ENCODE assay signal across 14 cellular contexts in the genomic region with DNA sequence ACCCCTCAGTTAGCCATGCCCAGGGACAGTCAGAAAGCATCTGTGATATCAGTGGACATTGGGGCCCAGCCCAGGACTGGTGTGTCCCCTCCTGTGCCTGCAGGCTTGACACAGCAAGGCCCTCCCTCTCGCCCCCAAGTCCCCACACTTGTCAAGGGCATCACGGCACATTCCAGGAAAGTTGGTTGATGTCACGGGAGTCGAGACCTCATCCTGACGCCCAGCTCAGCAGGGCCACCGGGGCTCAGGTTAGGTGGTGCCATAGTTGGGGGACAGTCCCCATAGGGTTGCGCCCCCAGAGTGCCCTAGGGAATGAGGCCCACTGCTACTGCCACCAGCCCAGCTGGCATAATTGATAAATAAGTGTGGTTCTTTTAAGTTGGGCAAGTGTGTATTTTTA. TPM values are rescaled to one million over a fixed set of nuclear protein-coding genes. Genes with fewer than 3 reads are reported as not detected.
DNase-seq lines count a peak whose midpoint lies in the region; ATAC-seq and TF ChIP-seq lines count a peak whose summit lies in the region.
"Had no signal": no experiment of that assay in that cellular context is flagged by ENCODE, and none has a peak within 500 bp of the region (broad histone marks: within the 10 kb centered on the region; RNA-seq: fewer than 3 reads in every experiment).

No MANE protein-coding gene starts in this region.

- CTCF ChIA-PET in activated CD4-positive, alpha-beta T cell treated with anti-CD3 and anti-CD28 coated beads for 36 hours (lab: Charles Lee), result interaction anchor here (0.6 kb wide), 1 partner anchor 13 kb away, joined by 3 read pairs; no protein-coding TSS in a partner anchor

- H3K27me3 ChIP-seq in layer of hippocampus (ENCODE audit: control insufficient read depth, insufficient read depth, low read length) (no peaks in the 10 kb centered on the region), suprapubic skin (no peaks in the 10 kb centered on the region)
- H3K27me3 ChIP-seq: SJSA1, uterus had no signal

- no peaks in the 10 kb centered on the region for H3K9me3 Mint-ChIP-seq in activated CD4-positive, alpha-beta T cell treated with anti-CD3 and anti-CD28 coated beads for 36 hours (ENCODE audit: low read depth)
- no peaks in the 10 kb centered on the region for H3K9me3 Mint-ChIP-seq in activated naive CD8-positive, alpha-beta T cell treated with anti-CD3 and anti-CD28 coated beads, Interleukin-2, amount 10 ng/mL, durations not matched to agents 7 days and 5 days

- ATAC-seq in activated CD4-positive, alpha-beta T cell treated with anti-CD3 and anti-CD28 coated beads for 36 hours, result no peak
- ATAC-seq in activated naive CD8-positive, alpha-beta T cell treated with anti-CD3 and anti-CD28 coated beads, Interleukin-2, amount 10 ng/mL, durations not matched to agents 7 days and 5 days (ENCODE audit: low read depth), result no peak
- ATAC-seq in HG02588 (IDR thresholded peaks at IDR 0.05; ENCODE audit: unreplicated experiment), result no peak
- ATAC-seq: A549, HepG2 had no signal

- POLR2A ChIA-PET in activated CD4-positive, alpha-beta T cell treated with anti-CD3 and anti-CD28 coated beads for 36 hours (lab: Charles Lee), result no interaction called here
- POLR2A ChIA-PET in activated naive CD8-positive, alpha-beta T cell treated with anti-CD3 and anti-CD28 coated beads, Interleukin-2, amount 10 ng/mL, durations not matched to agents 7 days and 5 days (lab: Charles Lee), result interaction anchor here (1.3 to 3.3 kb wide), 3 partner anchors 14 to 22 kb away, joined by 3 to 19 read pairs (median 3); no protein-coding TSS in a partner anchor

- 71% methylated on average over 7 of the region's 7 CpGs for WGBS in suprapubic skin

- TF ChIP-seq EP300 in suprapubic skin (IDR thresholded peaks at IDR 0.05), result no peak

- peaks cover 81% of the 10 kb centered on the region for H3K4me1 ChIP-seq in suprapubic skin
- H3K4me1 ChIP-seq: A549, uterus had no signal

- no peaks in the 10 kb centered on the region for H3K9me3 ChIP-seq in suprapubic skin
- H3K9me3 ChIP-seq: A549, SJSA1, uterus had no signal

- H3K27ac ChIP-seq in layer of hippocampus (ENCODE audit: low read depth, low read length), result peak overlapping the region; percentile 27
- peak overlapping the region; percentile 66 for H3K27ac ChIP-seq in suprapubic skin
- H3K27ac ChIP-seq: A549, epithelial cell of prostate, SJSA1 had no signal

- intact Hi-C loops in activated CD4-positive, alpha-beta T cell treated with anti-CD3 and anti-CD28 coated beads for 36 hours (cut with DNase I, micrococcal nuclease), result loop anchor here in 1 of 2 experiments (1.0 kb wide), 3 partner anchors 12 to 82 kb away; no protein-coding TSS in a partner anchor

- peaks cover 31% of the 10 kb centered on the region for H3K4me1 Mint-ChIP-seq in activated CD4-positive, alpha-beta T cell treated with anti-CD3 and anti-CD28 coated beads for 36 hours
- H3K4me1 Mint-ChIP-seq in activated naive CD8-positive, alpha-beta T cell treated with anti-CD3 and anti-CD28 coated beads, Interleukin-2, amount 10 ng/mL, durations not matched to agents 7 days and 5 days, result peaks cover 31% of the 10 kb centered on the region

- DNase-seq in activated CD4-positive, alpha-beta T cell treated with anti-CD3 and anti-CD28 coated beads for 36 hours, result no peak
- DNase-seq in activated CD4-positive, alpha-beta T cell treated with anti-CD3 and anti-CD28 coated beads for 4 hours, result no peak
- DNase-seq in activated naive CD8-positive, alpha-beta T cell treated with anti-CD3 and anti-CD28 coated beads, Interleukin-2, amount 10 ng/mL, durations not matched to agents 7 days and 5 days, result no peak
- DNase-seq in suprapubic skin (ENCODE audit: low spot score in 2 of 2) (no peak), CD1c-positive myeloid dendritic cell (ENCODE audit: extremely low spot score) (no peak), HPDE6-E6E7 (ENCODE audit: extremely low spot score) (no peak)
- DNase-seq: NCI-H345, uterus had no signal

- no peaks in the 10 kb centered on the region for H3K36me3 Mint-ChIP-seq in activated CD4-positive, alpha-beta T cell treated with anti-CD3 and anti-CD28 coated beads for 36 hours (ENCODE audit: low read depth)
- no peaks in the 10 kb centered on the region for H3K36me3 Mint-ChIP-seq in activated naive CD8-positive, alpha-beta T cell treated with anti-CD3 and anti-CD28 coated beads, Interleukin-2, amount 10 ng/mL, durations not matched to agents 7 days and 5 days

- H3K27me3 Mint-ChIP-seq in activated CD4-positive, alpha-beta T cell treated with anti-CD3 and anti-CD28 coated beads for 36 hours, result no peaks in the 10 kb centered on the region
- H3K27me3 Mint-ChIP-seq in activated naive CD8-positive, alpha-beta T cell treated with anti-CD3 and anti-CD28 coated beads, Interleukin-2, amount 10 ng/mL, durations not matched to agents 7 days and 5 days, result no peaks in the 10 kb centered on the region

- peak overlapping the region; percentile 47 for H3K4me3 Mint-ChIP-seq in activated CD4-positive, alpha-beta T cell treated with anti-CD3 and anti-CD28 coated beads for 36 hours
- peak overlapping the region; percentile 81 for H3K4me3 Mint-ChIP-seq in activated naive CD8-positive, alpha-beta T cell treated with anti-CD3 and anti-CD28 coated beads, Interleukin-2, amount 10 ng/mL, durations not matched to agents 7 days and 5 days

- H3K36me3 ChIP-seq in suprapubic skin, result no peaks in the 10 kb centered on the region
- H3K36me3 ChIP-seq: SJSA1, uterus had no signal

- TF ChIP-seq CTCF in suprapubic skin (IDR thresholded peaks at IDR 0.05), result no peak

- no peak overlapping the region for H3K27ac Mint-ChIP-seq in activated CD4-positive, alpha-beta T cell treated with anti-CD3 and anti-CD28 coated beads for 36 hours
- H3K27ac Mint-ChIP-seq in activated naive CD8-positive, alpha-beta T cell treated with anti-CD3 and anti-CD28 coated beads, Interleukin-2, amount 10 ng/mL, durations not matched to agents 7 days and 5 days, result peak overlapping the region; percentile 92

- no peak for TF ChIP-seq POLR2A in suprapubic skin (IDR thresholded peaks at IDR 0.05)

- peak overlapping the region; percentile 24 for H3K4me3 ChIP-seq in suprapubic skin
- H3K4me3 ChIP-seq: A549, uterus had no signal

RNA-seq across cellular contexts. Expression of a gene that starts 28.3 kb away (rescaled TPM):
- 10 to 100 TPM; 25.7 to 40.7 TPM for total RNA-seq in activated CD4-positive, alpha-beta T cell treated with anti-CD3 and anti-CD28 coated beads for 36 hours
- 10 to 100 TPM; 20.2 to 23.2 TPM for total RNA-seq in activated naive CD8-positive, alpha-beta T cell treated with anti-CD3 and anti-CD28 coated beads, Interleukin-2, amount 10 ng/mL, durations not matched to agents 7 days and 5 days
- total RNA-seq in suprapubic skin, result 100 to 1,000 TPM in 3 of 4 donors, 10 to 100 TPM in 1; 64.1 to 230 (median 164) TPM

RNA-seq across cellular contexts. Expression of a gene that starts 54.5 kb away (rescaled TPM):
- total RNA-seq in activated CD4-positive, alpha-beta T cell treated with anti-CD3 and anti-CD28 coated beads for 36 hours, result under 1 TPM; 0.43 to 0.46 TPM
- under 1 TPM; 0.31 to 0.33 TPM for total RNA-seq in activated naive CD8-positive, alpha-beta T cell treated with anti-CD3 and anti-CD28 coated beads, Interleukin-2, amount 10 ng/mL, durations not matched to agents 7 days and 5 days
- 100 to 1,000 TPM in 1 of 4 donors, 10 to 100 TPM in 3; 75.6 to 102 (median 77.5) TPM for total RNA-seq in suprapubic skin

Comparison
In these comparisons a context has a peak if more than half of its experiments do, and no peak if none do; other contexts are left out.
1. RNA of a gene that starts 54.5 kb away (total RNA-seq): 75.6 to 102 TPM in suprapubic skin; 0.43 to 0.46 TPM in activated CD4-positive, alpha-beta T cell treated with anti-CD3 and anti-CD28 coated beads for 36 hours and 0.31 to 0.33 TPM in activated naive CD8-positive, alpha-beta T cell treated with anti-CD3 and anti-CD28 coated beads, Interleukin-2, amount 10 ng/mL, durations not matched to agents 7 days and 5 days; every median in the first group is over 10 times any median in the second.